1 cellular context compared by ENCODE assay signal in the genomic region with DNA sequence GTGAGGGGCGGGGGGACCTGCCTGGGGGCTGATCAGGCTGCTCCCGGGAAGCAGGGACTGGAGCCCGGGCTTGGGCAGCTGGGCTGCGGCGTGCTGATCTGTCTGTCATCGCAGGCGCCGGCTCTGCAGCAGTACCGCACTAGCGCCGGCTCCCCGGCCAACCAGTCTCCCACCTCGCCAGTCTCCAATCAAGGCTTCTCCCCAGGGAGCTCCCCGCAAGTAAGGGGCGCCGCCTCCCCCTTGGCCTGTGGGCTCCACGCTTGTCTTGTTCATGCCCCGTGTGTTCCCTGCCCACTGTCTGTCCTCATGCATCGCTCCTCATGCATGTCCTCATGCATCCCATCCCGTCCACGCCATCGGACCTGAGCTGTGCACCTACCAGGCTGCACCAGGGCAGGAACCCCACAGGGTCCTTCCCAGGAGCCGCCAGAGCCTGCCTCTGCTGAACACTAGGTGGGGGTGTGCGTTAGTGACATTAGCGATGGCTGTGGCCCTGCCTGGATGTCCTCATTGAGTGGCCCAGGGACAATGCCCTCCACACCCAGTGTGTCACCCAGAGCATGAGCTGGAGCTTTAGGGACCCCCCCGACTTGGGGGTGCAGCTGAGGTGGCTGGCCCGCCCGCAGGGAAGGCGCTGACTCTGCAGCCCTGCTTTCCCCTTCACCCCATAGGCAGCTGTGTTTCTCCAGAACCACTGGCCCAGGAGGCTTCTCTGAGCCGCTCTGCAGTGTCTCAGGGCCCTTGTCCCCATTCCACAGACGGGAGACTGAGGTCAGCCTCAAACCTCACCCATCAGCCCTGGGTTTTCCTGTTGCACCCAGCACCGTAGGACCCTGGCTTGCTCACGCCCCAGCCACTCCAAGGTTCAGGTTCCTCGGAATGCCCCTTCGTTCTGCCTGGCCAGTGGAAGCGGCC.
A peak's percentile ranks its signal among the peaks of the same experiment; 100 is the strongest.
TF ChIP-seq lines count a peak whose summit lies in the region.

No MANE protein-coding gene starts in this region.

TF ChIP-seq in GM12878, 131 proteins besides CTCF, POLR2A, EP300 and RAD21 (continued from another document):
- TF ChIP-seq ZNF207 (IDR thresholded peaks at IDR 0.05; ENCODE audit: borderline replicate concordance) (no peak), ZZZ3 (IDR thresholded peaks at IDR 0.05; ENCODE audit: control insufficient read depth, insufficient read length, low read depth) (no peak), ZBTB33 (IDR thresholded peaks at IDR 0.05) (no peak), RCOR1 (conservative IDR thresholded peaks at IDR 0.05; ENCODE audit: low read depth, low read length) (no peak), SMC3 (IDR thresholded peaks at IDR 0.05; ENCODE audit: borderline replicate concordance, low read length) (peak; percentile 37; the same call in 1 of the 2 replicates)
